In genomic region chr7:34087892-34088891, GRCh38 we compare ENCODE assay signal across 10 cellular contexts.
DNase-seq lines count a peak whose midpoint lies in the region; ATAC-seq and TF ChIP-seq lines count a peak whose summit lies in the region.
"Had no signal": no experiment of that assay in that cellular context is flagged by ENCODE, and none has a peak within 500 bp of the region (broad histone marks: within the 10 kb centered on the region; RNA-seq: fewer than 3 reads in every experiment).

No MANE protein-coding gene starts in this region.

- H2AK9ac ChIP-seq in IMR-90 (replicated peaks; ENCODE audit: low read depth, low read length, poor library complexity), result no peak overlapping the region

- H3K36me3 ChIP-seq in IMR-90 (ENCODE audit: control insufficient read depth, insufficient read depth, low read length), result peaks cover 2% of the 10 kb centered on the region
- H3K36me3 ChIP-seq: BLaER1 treated with 17β-estradiol and CSF1 and Interleukin-3, amounts not matched to agents 10 nM and 100 nM had no signal

- peak; percentile 73 for TF ChIP-seq RAD21 in IMR-90 (IDR thresholded peaks at IDR 0.05; ENCODE audit: low read length)

- peak overlapping the region; percentile 6 for H2AFZ ChIP-seq in IMR-90 (replicated peaks; ENCODE audit: low read length, poor library complexity)

- TF ChIP-seq POLR2A in IMR-90 (IDR thresholded peaks at IDR 0.05; ENCODE audit: low read depth, low read length), result no peak

- no peaks in the 10 kb centered on the region; the same call in 1 of the 2 replicates for H3K4me1 ChIP-seq in IMR-90 (ENCODE audit: control insufficient read depth, insufficient read depth, low read length)

- BruUV-seq in IMR-90 (replicated peaks; lab: Mats Ljungman, UMichigan), result no TSS peak

- H3K4ac ChIP-seq in IMR-90 (ENCODE audit: low read depth, low read length), result peak overlapping the region; percentile 44; the same call in 1 of the 2 replicates

- H3K4me2 ChIP-seq in IMR-90 (ENCODE audit: low read depth, low read length), result no peak overlapping the region

- H3K9ac ChIP-seq in IMR-90 (ENCODE audit: low read depth, low read length), result no peak overlapping the region
- H3K9ac ChIP-seq: BLaER1 treated with 17β-estradiol and CSF1 and Interleukin-3, amounts not matched to agents 10 nM and 100 nM had no signal

- no peak overlapping the region for H3K4me3 ChIP-seq in IMR-90 (ENCODE audit: insufficient read depth, low read depth, low read length)
- H3K4me3 ChIP-seq: BLaER1 treated with 17β-estradiol and CSF1 and Interleukin-3, amounts not matched to agents 10 nM and 100 nM; skin epidermis had no signal

- H2BK120ac ChIP-seq in IMR-90 (ENCODE audit: low read depth, low read length), result peak overlapping the region; percentile 58

- H2AK5ac ChIP-seq in IMR-90 (ENCODE audit: low read depth, low read length), result peak overlapping the region; percentile 82

- no peak overlapping the region for H3K56ac ChIP-seq in IMR-90 (ENCODE audit: extremely low read depth, insufficient read depth, low read length)

- no peaks in the 10 kb centered on the region for H3K79me1 ChIP-seq in IMR-90 (ENCODE audit: low read depth in 1 of 2, low read length in 2 of 2)

- intact Hi-C loops in IMR-90 (cut with micrococcal nuclease), result loop anchor here (1.0 to 10.0 kb wide), 3 partner anchors 106 to 901 kb away; no protein-coding TSS in a partner anchor

- H4K20me1 ChIP-seq in IMR-90 (ENCODE audit: insufficient read depth, low read length), result no peaks in the 10 kb centered on the region
- H4K20me1 ChIP-seq: BLaER1 treated with 17β-estradiol and CSF1 and Interleukin-3, amounts not matched to agents 10 nM and 100 nM had no signal

- no peak overlapping the region for H3K23ac ChIP-seq in IMR-90 (ENCODE audit: low read depth, low read length)

- DNase-seq in NCI-H2029 (lab: John Stamatoyannopoulos, UW), result peak; percentile 9
- DNase-seq in NCI-H2029 treated with DMSO at 0.1 percent for 48 hours (lab: John Stamatoyannopoulos, UW), result no peak
- DNase-seq in IMR-90, result peak; percentile 40
- DNase-seq in medulla oblongata (ENCODE audit: extremely low spot score), result peak; percentile 15
- no peak for DNase-seq in amniotic stem cell (lab: John Stamatoyannopoulos, UW)
- DNase-seq in RPMI8226, result no peak

- peak; percentile 80 for ATAC-seq in IMR-90 (ENCODE audit: low read depth)
- no peak for ATAC-seq in HG03460 (IDR thresholded peaks at IDR 0.05; ENCODE audit: unreplicated experiment)

- 81% methylated on average over 4 of the region's 10 CpGs; no CpG with 5 or more reads in 1 of the 2 experiments for WGBS in IMR-90 (ENCODE audit: extremely low coverage in 2 of 2, insufficient read length in 1 of 2), 2 experiments

- peak overlapping the region; percentile 69 for H3K14ac ChIP-seq in IMR-90 (replicated peaks; ENCODE audit: low read depth, low read length)

- TF ChIP-seq CTCF in IMR-90 (conservative IDR thresholded peaks at IDR 0.05; ENCODE audit: low read depth, low read length), result peak; percentile 61

- H3K9me1 ChIP-seq in IMR-90 (ENCODE audit: insufficient read depth, low read length), result no peaks in the 10 kb centered on the region

- peak overlapping the region; percentile 41; the same call in 1 of the 2 replicates for H2BK20ac ChIP-seq in IMR-90 (ENCODE audit: low read depth, low read length)

- in situ Hi-C loops in IMR-90 (cut with MboI; ENCODE audit: low sequenced_read_pairs), result no loop called here

- H2BK15ac ChIP-seq in IMR-90 (ENCODE audit: low read depth, low read length), result peak overlapping the region; percentile 9; the same call in 1 of the 3 replicates

- peak overlapping the region; percentile 54; the same call in 1 of the 2 replicates for H4K5ac ChIP-seq in IMR-90 (ENCODE audit: low read depth, low read length)

- peak overlapping the region; percentile 61; the same call in 1 of the 2 replicates for H3K18ac ChIP-seq in IMR-90 (ENCODE audit: low read depth, low read length)

- H4K91ac ChIP-seq in IMR-90 (ENCODE audit: insufficient read depth, low read depth, low read length), result peak overlapping the region; percentile 53; the same call in 1 of the 2 replicates

- no peaks in the 10 kb centered on the region for H3K9me3 ChIP-seq in IMR-90 (ENCODE audit: control insufficient read depth, insufficient read depth, low read length)

- H4K8ac ChIP-seq in IMR-90 (ENCODE audit: low read depth in 2 of 2, low read length in 2 of 2), result peak overlapping the region; percentile 5 to 48; a peak in 3 of 4 replicates

- POLR2A ChIA-PET in IMR-90 (lab: Charles Lee; ENCODE audit: unreplicated experiment), result no interaction called here

- dilution Hi-C loops in IMR-90 (cut with HindIII; ENCODE audit: low sequenced_read_pairs, unreplicated experiment), result no loop called here

- no peak overlapping the region for H3K27ac ChIP-seq in IMR-90 (ENCODE audit: insufficient read depth, low read length)
- peak overlapping the region; percentile 17 for H3K27ac ChIP-seq in angular gyrus (ENCODE audit: low read depth, low read length)
- H3K27ac ChIP-seq: BLaER1 treated with 17β-estradiol and CSF1 and Interleukin-3, amounts not matched to agents 10 nM and 100 nM; skin epidermis had no signal

- CTCF ChIA-PET in IMR-90 (lab: Yijun Ruan, JAX), result interaction anchor here (0.5 to 4.8 kb wide), 17 partner anchors 8 to 628 kb away, joined by 3 to 30 read pairs (median 3); no protein-coding TSS in a partner anchor

- H2BK5ac ChIP-seq in IMR-90 (ENCODE audit: low read depth, low read length, poor library complexity, severe bottlenecking), result no peak overlapping the region

- no peaks in the 10 kb centered on the region for H3K27me3 ChIP-seq in IMR-90 (ENCODE audit: control insufficient read depth, insufficient read depth, low read length)
- H3K27me3 ChIP-seq: BLaER1 treated with 17β-estradiol and CSF1 and Interleukin-3, amounts not matched to agents 10 nM and 100 nM had no signal

TF ChIP-seq in IMR-90, 13 proteins besides CTCF, POLR2A, EP300 and RAD21:
- peak; percentile 76 for TF ChIP-seq SMC3 (IDR thresholded peaks at IDR 0.05; ENCODE audit: low read depth, low read length)
- no peak for TF ChIP-seq ELK1 (IDR thresholded peaks at IDR 0.05; ENCODE audit: borderline replicate concordance, low read depth, low read length)

Comparison
In these comparisons a context has a peak if more than half of its experiments do, and no peak if none do; other contexts are left out.
1. DNase-seq: peak in NCI-H2029 (single experiment), IMR-90 (single experiment) and medulla oblongata (single experiment); none in NCI-H2029 treated with DMSO at 0.1 percent for 48 hours (single experiment), amniotic stem cell (single experiment) and RPMI8226 (single experiment).